Comparison of ENCODE assay signal across 10 cellular contexts in the genomic region with DNA sequence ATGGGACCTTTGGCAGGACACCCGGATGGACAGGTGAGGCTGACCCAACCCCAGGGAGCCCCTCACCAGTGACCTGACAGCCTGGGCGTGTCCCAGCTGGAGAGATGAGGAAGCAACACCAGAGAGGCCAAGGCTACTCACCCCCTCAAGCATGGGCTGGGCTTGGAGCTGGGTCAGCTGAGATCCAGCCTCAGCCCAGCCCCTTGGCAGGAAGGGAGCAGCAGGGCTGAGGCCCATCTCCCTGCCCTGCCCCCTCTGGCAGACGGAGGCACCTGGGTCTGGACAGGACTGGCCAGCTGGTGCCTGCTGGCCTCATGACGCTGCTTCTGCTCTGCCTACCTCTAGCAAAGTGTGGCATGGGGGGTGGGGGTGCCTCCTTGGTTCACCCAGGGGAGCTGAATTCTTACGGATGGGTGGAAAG.
DNase-seq lines count a peak whose midpoint lies in the region; ATAC-seq lines count a peak whose summit lies in the region.
"Had no signal": no experiment of that assay in that cellular context is flagged by ENCODE, and none has a peak within 500 bp of the region (broad histone marks: within the 10 kb centered on the region; RNA-seq: fewer than 3 reads in every experiment).

No MANE protein-coding gene starts in this region.

- ATAC-seq in GM18870 (IDR thresholded peaks at IDR 0.05; ENCODE audit: unreplicated experiment) (no peak), GM21381 (IDR thresholded peaks at IDR 0.05; ENCODE audit: unreplicated experiment) (no peak), HG03025 (IDR thresholded peaks at IDR 0.05; ENCODE audit: low FRiP score, unreplicated experiment) (no peak)

- DNase-seq in CMK (ENCODE audit: low read depth) (peak; percentile 17), UCSD-AML1 (lab: John Stamatoyannopoulos, UW; ENCODE audit: unreplicated experiment) (peak; percentile 44), islet precursor cell (peak; percentile 52), pons (ENCODE audit: low spot score) (peak; percentile 62), NCI-H1092 (lab: John Stamatoyannopoulos, UW) (no peak)
- DNase-seq: activated CD4-positive, alpha-beta memory T cell treated with anti-CD3 and anti-CD28 coated beads, Interleukin-2, amount 10 ng/mL, durations not matched to agents 7 days and 5 days; trophoblast cell had no signal
